Comparison of ENCODE assay signal across 16 cellular contexts in genomic region chr21:44819283-44820243, GRCh38. TPM values are rescaled to one million over a fixed set of nuclear protein-coding genes. Genes with fewer than 3 reads are reported as not detected.
DNase-seq lines count a peak whose midpoint lies in the region; ATAC-seq, FAIRE-seq and TF ChIP-seq lines count a peak whose summit lies in the region.
"Had no signal": no experiment of that assay in that cellular context is flagged by ENCODE, and none has a peak within 500 bp of the region (broad histone marks: within the 10 kb centered on the region; RNA-seq: fewer than 3 reads in every experiment).

No MANE protein-coding gene starts in this region.

- H3K4me1 ChIP-seq in naive thymus-derived CD4-positive, alpha-beta T cell (ENCODE audit: control insufficient read depth in 2 of 2, insufficient read depth in 2 of 2, low read length in 2 of 2), result no peaks in the 10 kb centered on the region
- peaks cover 11 to 32% of the 10 kb centered on the region in 2 donors for H3K4me1 ChIP-seq in thyroid gland
- H3K4me1 ChIP-seq: BE2C had no signal

- TF ChIP-seq CTCF in CD14-positive monocyte (IDR thresholded peaks at IDR 0.05) (no peak), thyroid gland (IDR thresholded peaks at IDR 0.05) (no peak)

- 94 to 96% methylated on average over 32 to 33 of the region's 33 CpGs for whole genome bisulfite sequencing in thyroid gland, 2 donors

- peaks cover 0 to 13% (median 0%) of the 10 kb centered on the region in 3 experiments for H3K9me3 ChIP-seq in naive thymus-derived CD4-positive, alpha-beta T cell (ENCODE audit: control insufficient read depth in 2 of 3, low read length in 3 of 3)
- H3K9me3 ChIP-seq in thyroid gland, result no peaks in the 10 kb centered on the region

- peaks cover 0 to 3% (median 0%) of the 10 kb centered on the region in 3 experiments for H3K36me3 ChIP-seq in naive thymus-derived CD4-positive, alpha-beta T cell (ENCODE audit: control insufficient read depth in 2 of 3, insufficient read depth in 3 of 3, low read length in 3 of 3)
- no peaks in the 10 kb centered on the region for H3K36me3 ChIP-seq in thyroid gland
- H3K36me3 ChIP-seq: gastrocnemius medialis had no signal

- H3K27me3 ChIP-seq in naive thymus-derived CD4-positive, alpha-beta T cell (ENCODE audit: control insufficient read depth in 2 of 2, insufficient read depth in 2 of 2, low read length in 2 of 2), result no peaks in the 10 kb centered on the region
- H3K27me3 ChIP-seq in thyroid gland, result no peaks in the 10 kb centered on the region
- H3K27me3 ChIP-seq: BE2C, gastrocnemius medialis had no signal

- peaks cover 21 to 54% (median 49%) of the 10 kb centered on the region in 7 donors for H3K9me3 Mint-ChIP-seq in CD14-positive monocyte
- H3K9me3 Mint-ChIP-seq in activated naive CD8-positive, alpha-beta T cell treated with anti-CD3 and anti-CD28 coated beads for 36 hours, result peaks cover 25% of the 10 kb centered on the region
- peaks cover 0 to 44% (median 21%) of the 10 kb centered on the region in 11 donors for H3K9me3 Mint-ChIP-seq in naive thymus-derived CD4-positive, alpha-beta T cell

- H3K27ac ChIP-seq in naive thymus-derived CD4-positive, alpha-beta T cell (ENCODE audit: low read depth, low read length), result no peak overlapping the region
- H3K27ac ChIP-seq in thyroid gland, result no peak overlapping the region

- DNase-seq in CD14-positive monocyte (ENCODE audit: low spot score) (no peak), H54 (ENCODE audit: insufficient read length, low spot score) (no peak), NCI-H82 (lab: John Stamatoyannopoulos, UW) (no peak), thyroid gland (no peak)
- no peak for DNase-seq in activated naive CD8-positive, alpha-beta T cell treated with anti-CD3 and anti-CD28 coated beads for 36 hours
- DNase-seq in naive thymus-derived CD4-positive, alpha-beta T cell, result no peak
- no peak for DNase-seq in stimulated activated CD4-positive, alpha-beta T cell treated with anti-CD3 and anti-CD28 coated beads, Interleukin-12 subunit alpha, Interleukin-12 subunit beta, amount 100 ng/mL, for 4 hours
- DNase-seq: BE2C; EL; gastrocnemius medialis; KBM-7; NCI-H146; NCI-H524; stimulated activated CD4-positive, alpha-beta T cell treated with anti-CD3 and anti-CD28 coated beads, Interleukin-4, amount 100 ng/mL, for 24 hours; T1000 had no signal

- POLR2A ChIA-PET in naive thymus-derived CD4-positive, alpha-beta T cell (lab: Charles Lee), result interaction anchor here (0.6 to 2.0 kb wide), 12 partner anchors 11 to 1782 kb away, joined by 3 to 8 read pairs (median 4); partner anchors contain the start of genes PTTG1IP and UBE2G2

- ATAC-seq in naive thymus-derived CD4-positive, alpha-beta T cell, result no peak
- ATAC-seq in HG02759 (IDR thresholded peaks at IDR 0.05; ENCODE audit: unreplicated experiment), result no peak

- H3K4me1 Mint-ChIP-seq in CD14-positive monocyte, result peaks cover 23% of the 10 kb centered on the region
- H3K4me1 Mint-ChIP-seq in activated naive CD8-positive, alpha-beta T cell treated with anti-CD3 and anti-CD28 coated beads for 36 hours, result peaks cover 16% of the 10 kb centered on the region
- H3K4me1 Mint-ChIP-seq in naive thymus-derived CD4-positive, alpha-beta T cell, result peaks cover 5 to 23% (median 10%) of the 10 kb centered on the region in 7 donors

- intact Hi-C loops in CD14-positive monocyte (cut with micrococcal nuclease), result loop anchor here (2.0 to 10.0 kb wide), 9 partner anchors 38 to 818 kb away; partner anchors contain the start of genes CFAP410 (in 2 of the 2), PTTG1IP (in 2 of the 2) and LRRC3 (in 1 of the 2)
- intact Hi-C loops in naive thymus-derived CD4-positive, alpha-beta T cell (cut with micrococcal nuclease), result loop anchor here (5.0 kb wide), 5 partner anchors 93 to 807 kb away; partner anchors contain the start of genes POFUT2 (in 1 of the 2) and TRAPPC10 (in 1 of the 2)
- intact Hi-C loops in thyroid gland (cut with DNase I), result loop anchor here (5.0 to 10.0 kb wide), 2 partner anchors 48 to 115 kb away; no protein-coding TSS in a partner anchor

- H3K27me3 Mint-ChIP-seq in CD14-positive monocyte (ENCODE audit: low read depth in 3 of 3), result peaks cover 3 to 7% (median 3%) of the 10 kb centered on the region in 3 donors
- no peaks in the 10 kb centered on the region for H3K27me3 Mint-ChIP-seq in activated naive CD8-positive, alpha-beta T cell treated with anti-CD3 and anti-CD28 coated beads for 36 hours
- peaks cover 0 to 9% (median 0%) of the 10 kb centered on the region in 5 donors for H3K27me3 Mint-ChIP-seq in naive thymus-derived CD4-positive, alpha-beta T cell

- H3K27ac Mint-ChIP-seq in CD14-positive monocyte, result peak overlapping the region in 6 of 7 donors; percentile 28 to 78 (median 57)
- H3K27ac Mint-ChIP-seq in activated naive CD8-positive, alpha-beta T cell treated with anti-CD3 and anti-CD28 coated beads for 36 hours, result peak overlapping the region; percentile 42
- H3K27ac Mint-ChIP-seq in naive thymus-derived CD4-positive, alpha-beta T cell, result peak overlapping the region in 7 of 9 donors; percentile 28 to 80 (median 65)

- H3K36me3 Mint-ChIP-seq in CD14-positive monocyte, result peaks cover 0 to 11% of the 10 kb centered on the region in 2 donors
- peaks cover 6% of the 10 kb centered on the region for H3K36me3 Mint-ChIP-seq in activated naive CD8-positive, alpha-beta T cell treated with anti-CD3 and anti-CD28 coated beads for 36 hours
- H3K36me3 Mint-ChIP-seq in naive thymus-derived CD4-positive, alpha-beta T cell, result peaks cover 0 to 21% (median 8%) of the 10 kb centered on the region in 5 donors

- no peak overlapping the region for H3K4me3 ChIP-seq in naive thymus-derived CD4-positive, alpha-beta T cell (ENCODE audit: low read length)
- no peak overlapping the region for H3K4me3 ChIP-seq in thyroid gland (replicated peaks in 1 of 3)

- 0 out of 2 replicates have a peak, but pooled peaks have one; percentile 13 for TF ChIP-seq POLR2A in H54 (IDR thresholded peaks at IDR 0.05; ENCODE audit: low read depth, low read length)
- no peak for TF ChIP-seq POLR2A in thyroid gland (IDR thresholded peaks at IDR 0.05)

- no peak for FAIRE-seq in H54 (lab: Jason Lieb, UNC)

- peak overlapping the region in 1 of 2 donors; percentile 43 for H3K4me3 Mint-ChIP-seq in CD14-positive monocyte
- peak overlapping the region; percentile 53 for H3K4me3 Mint-ChIP-seq in activated naive CD8-positive, alpha-beta T cell treated with anti-CD3 and anti-CD28 coated beads for 36 hours
- peak overlapping the region; percentile 32 to 85 (median 68) for H3K4me3 Mint-ChIP-seq in naive thymus-derived CD4-positive, alpha-beta T cell

- CTCF ChIA-PET in naive thymus-derived CD4-positive, alpha-beta T cell (lab: Charles Lee), result no interaction called here

RNA-seq across cellular contexts. Expression of gene SUMO3, which starts 1.7 kb away (rescaled TPM):
- polyA plus RNA-seq in CD14-positive monocyte, result 100 to 1,000 TPM; 109 to 112 TPM
- 10 to 100 TPM; 90.5 to 92.5 TPM for total RNA-seq in activated naive CD8-positive, alpha-beta T cell treated with anti-CD3 and anti-CD28 coated beads for 36 hours
- total RNA-seq in naive thymus-derived CD4-positive, alpha-beta T cell, result 10 to 100 TPM; 46.9 to 91.7 (median 70.2) TPM
- 10 to 100 TPM; 85.1 to 88.9 TPM for polyA plus RNA-seq in naive thymus-derived CD4-positive, alpha-beta T cell
- 100 to 1,000 TPM in 1 of 4 donors, 10 to 100 TPM in 3; 65.7 to 127 (median 87.8) TPM for total RNA-seq in thyroid gland

RNA-seq across cellular contexts. Expression of gene UBE2G2, which starts 17.9 kb away (rescaled TPM):
- polyA plus RNA-seq in CD14-positive monocyte, result 10 to 100 TPM; 22.5 to 31.0 TPM
- total RNA-seq in activated naive CD8-positive, alpha-beta T cell treated with anti-CD3 and anti-CD28 coated beads for 36 hours, result 100 to 1,000 TPM; 115 to 124 TPM
- total RNA-seq in naive thymus-derived CD4-positive, alpha-beta T cell, result 100 to 1,000 TPM; 108 to 150 (median 129) TPM
- 10 to 100 TPM; 50.7 to 65.8 TPM for polyA plus RNA-seq in naive thymus-derived CD4-positive, alpha-beta T cell
- 100 to 1,000 TPM in 1 of 4 donors, 10 to 100 TPM in 3; 90.4 to 127 (median 95.3) TPM for total RNA-seq in thyroid gland

RNA-seq across cellular contexts. Expression of gene PTTG1IP, which starts 53.9 kb away (rescaled TPM):
- 100 to 1,000 TPM; 206 to 238 TPM for polyA plus RNA-seq in CD14-positive monocyte
- total RNA-seq in activated naive CD8-positive, alpha-beta T cell treated with anti-CD3 and anti-CD28 coated beads for 36 hours, result 10 to 100 TPM; 40.3 to 44.7 TPM
- total RNA-seq in naive thymus-derived CD4-positive, alpha-beta T cell, result 100 to 1,000 TPM in 2 of 5 experiments, 10 to 100 TPM in 3; 83.8 to 122 (median 95.6) TPM
- 10 to 100 TPM; 60.9 to 79.8 TPM for polyA plus RNA-seq in naive thymus-derived CD4-positive, alpha-beta T cell
- 100 to 1,000 TPM; 256 to 374 (median 309) TPM for total RNA-seq in thyroid gland
